In the genomic region with DNA sequence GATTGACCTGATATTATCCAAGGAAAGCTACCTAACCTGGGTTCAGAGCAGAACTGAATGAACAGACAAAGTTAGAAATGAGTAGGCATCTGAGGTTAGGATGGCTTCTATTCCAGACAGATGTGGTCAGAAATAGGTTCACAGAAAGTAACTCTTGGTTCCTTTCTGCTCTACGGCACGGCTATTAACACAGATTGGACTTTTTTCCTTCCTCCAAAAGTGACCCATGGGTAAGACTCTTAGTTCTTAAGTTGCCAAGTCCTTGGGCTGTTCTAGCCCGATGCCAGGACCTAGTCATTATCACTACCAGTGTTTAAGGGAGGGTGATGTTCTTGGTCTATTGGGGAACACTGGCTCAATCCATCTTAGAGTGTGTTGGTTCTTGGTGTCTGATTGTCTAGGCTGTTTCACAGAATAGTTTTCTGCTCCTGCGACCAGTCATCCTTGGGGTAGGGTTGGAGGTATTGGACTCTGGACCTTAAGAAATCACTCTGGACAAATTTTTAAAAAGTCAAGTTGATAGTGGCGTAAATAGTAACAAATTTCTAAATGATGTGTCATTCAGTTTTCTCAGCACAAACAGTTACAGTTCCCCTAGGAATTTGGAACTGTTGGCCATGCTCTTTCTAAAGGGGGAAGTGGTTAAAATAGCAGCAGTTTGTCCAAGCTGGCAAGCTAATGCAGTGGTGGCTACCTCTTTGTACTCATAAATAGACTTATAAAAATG, we compare ENCODE assay signal across 9 cellular contexts.
A peak's percentile ranks its signal among the peaks of the same experiment; 100 is the strongest.
DNase-seq lines count a peak whose midpoint lies in the region; ATAC-seq, FAIRE-seq and TF ChIP-seq lines count a peak whose summit lies in the region.
"Had no signal": no experiment of that assay in that cellular context is flagged by ENCODE, and none has a peak within 500 bp of the region (broad histone marks: within the 10 kb centered on the region; RNA-seq: fewer than 3 reads in every experiment).

No MANE protein-coding gene starts in this region.

- ATAC-seq in A549, result peak; percentile 71 to 88

- H3K9me3 ChIP-seq in A549, result no peaks in the 10 kb centered on the region; the same call in 2 of the 3 replicates

- TF ChIP-seq CTCF in A549 (IDR thresholded peaks at IDR 0.05), result no peak

- DNase-seq in A549 (ENCODE audit: low read depth in 1 of 2, low spot score in 1 of 2), result peak in 1 of 2 experiments; percentile 28
- DNase-seq in GM19239 (ENCODE audit: insufficient read length, low spot score), result no peak
- DNase-seq in LHCN-M2 (ENCODE audit: low read depth), result peak; percentile 91
- DNase-seq in globus pallidus (ENCODE audit: low spot score), result peak; percentile 16
- no peak for DNase-seq in putamen (ENCODE audit: low spot score)
- no peak for DNase-seq in stimulated activated CD4-positive, alpha-beta T cell treated with anti-CD3 and anti-CD28 coated beads, Interleukin-1b, Interleukin-23, amount 100 ng/mL, for 48 hours
- no peak for DNase-seq in cerebellum (ENCODE audit: low spot score)
- DNase-seq in NCI-H2196 (lab: John Stamatoyannopoulos, UW; ENCODE audit: unreplicated experiment), result no peak

- H3K4me1 ChIP-seq in A549, result peaks cover 13% of the 10 kb centered on the region

- CTCF ChIA-PET in A549 (lab: Yijun Ruan, JAX), result no interaction called here

- no peak overlapping the region for H3K4me3 ChIP-seq in A549

- FAIRE-seq in A549 (lab: Jason Lieb, UNC), result no peak
- FAIRE-seq in GM19239 (lab: Jason Lieb, UNC), result peak; percentile 68
- FAIRE-seq: islet of Langerhans had no signal

- no peak for TF ChIP-seq POLR2A in A549 (IDR thresholded peaks at IDR 0.05; ENCODE audit: low read length)

- peak overlapping the region; percentile 58 for H3K4me2 ChIP-seq in A549

- POLR2A ChIA-PET in A549 (lab: Yijun Ruan, JAX), result no interaction called here

- 40% methylated on average over 5 of the region's 5 CpGs for whole genome bisulfite sequencing in A549 (ENCODE audit: missing lambda C conversion rate)

- H3K27ac ChIP-seq in A549, result peak overlapping the region; percentile 32 to 53; a peak in 2 of 6 replicates

- no peak for TF ChIP-seq EP300 in A549 (IDR thresholded peaks at IDR 0.05)

- TF ChIP-seq RAD21 in A549 (conservative IDR thresholded peaks at IDR 0.05 in 1 of 2, IDR thresholded peaks at IDR 0.05 in 1 of 2), result no peak

TF ChIP-seq in A549, 52 proteins besides CTCF, POLR2A, EP300 and RAD21:
- TF ChIP-seq FOSL2 (IDR thresholded peaks at IDR 0.05) (no peak), FOSL2 (CRISPR knock-in tag; IDR thresholded peaks at IDR 0.05) (peak; percentile 55), ZFP36 (IDR thresholded peaks at IDR 0.05; ENCODE audit: borderline replicate concordance, partially characterized antibody) (no peak)

Comparison
In these comparisons a context has a peak if more than half of its experiments do, and no peak if none do; other contexts are left out.
1. DNase-seq: peak in LHCN-M2 (single experiment) and globus pallidus (single experiment); none in GM19239 (single experiment), putamen (single experiment), stimulated activated CD4-positive, alpha-beta T cell treated with anti-CD3 and anti-CD28 coated beads, Interleukin-1b, Interleukin-23, amount 100 ng/mL, for 48 hours (single experiment), cerebellum (single experiment) and NCI-H2196 (single experiment).